In the genomic region with DNA sequence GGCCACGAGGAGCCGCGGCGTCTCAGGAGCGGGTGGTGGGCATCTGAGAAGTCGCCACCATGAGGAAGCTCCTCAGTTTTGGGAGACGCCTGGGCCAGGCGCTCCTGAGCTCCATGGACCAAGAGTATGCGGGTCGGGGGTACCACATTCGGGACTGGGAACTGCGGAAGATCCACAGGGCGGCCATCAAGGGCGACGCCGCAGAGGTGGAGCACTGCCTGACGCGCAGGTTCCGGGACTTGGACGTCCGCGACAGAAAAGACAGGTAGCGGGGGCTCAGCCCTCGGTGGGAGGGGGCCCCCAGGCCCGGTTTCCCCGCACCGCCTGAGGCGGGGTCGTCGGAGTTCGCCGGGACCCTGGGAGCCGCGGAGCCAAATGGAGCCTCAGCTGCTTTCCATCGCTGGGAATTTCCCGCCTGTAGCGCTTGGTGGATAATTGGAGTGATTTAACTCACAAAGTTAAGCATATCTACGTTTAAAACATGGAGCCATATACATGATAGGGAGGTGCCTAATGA, we compare ENCODE assay signal across 8 cellular contexts. TPM values are rescaled to one million over a fixed set of nuclear protein-coding genes. Genes with fewer than 3 reads are reported as not detected.
DNase-seq lines count a peak whose midpoint lies in the region; ATAC-seq and TF ChIP-seq lines count a peak whose summit lies in the region.

No MANE protein-coding gene starts in this region.

- peak; percentile 24 to 48 for DNase-seq in NCI-H524 (lab: John Stamatoyannopoulos, UW)
- DNase-seq in NCI-H524 treated with DMSO at 0.1 percent for 48 hours (lab: John Stamatoyannopoulos, UW), result no peak
- DNase-seq in T follicular helper cell (ENCODE audit: low read depth), result peak; percentile 0
- DNase-seq in erythroblast (lab: John Stamatoyannopoulos, UW), result peak; percentile 67 to 80
- no peak for DNase-seq in progenitor cell of endocrine pancreas (ENCODE audit: low spot score, unreplicated experiment)
- DNase-seq in NCI-H345 treated with DMSO at 0.1 percent for 48 hours (lab: John Stamatoyannopoulos, UW; ENCODE audit: unreplicated experiment), result no peak
- no peak for DNase-seq in HuH-7.5 (ENCODE audit: low spot score)

- no peaks in the 10 kb centered on the region for H3K36me3 Mint-ChIP-seq in progenitor cell of endocrine pancreas (ENCODE audit: insufficient read depth)

- no peak for ATAC-seq in GM18861 (IDR thresholded peaks at IDR 0.05; ENCODE audit: unreplicated experiment)

- peak overlapping the region; percentile 69 for H3K27ac Mint-ChIP-seq in progenitor cell of endocrine pancreas

- peaks cover 12% of the 10 kb centered on the region for H3K4me1 Mint-ChIP-seq in progenitor cell of endocrine pancreas (ENCODE audit: low read depth)

- no peaks in the 10 kb centered on the region for H3K9me3 Mint-ChIP-seq in progenitor cell of endocrine pancreas (ENCODE audit: low read depth)

- TF ChIP-seq POLR2A in erythroblast (IDR thresholded peaks at IDR 0.05; ENCODE audit: low read length), result no peak

- TF ChIP-seq CTCF in progenitor cell of endocrine pancreas (IDR thresholded peaks at IDR 0.05; ENCODE audit: unreplicated experiment), result no peak

- H3K4me3 Mint-ChIP-seq in progenitor cell of endocrine pancreas (ENCODE audit: low read depth), result peak overlapping the region; percentile 81

- H3K27me3 Mint-ChIP-seq in progenitor cell of endocrine pancreas, result peaks cover 39% of the 10 kb centered on the region

RNA-seq across cellular contexts. Expression of gene ANKRD18B, which starts 0.4 kb away (rescaled TPM):
- total RNA-seq in progenitor cell of endocrine pancreas, result 2.3 and 2.9 TPM in 2 replicates

RNA-seq across cellular contexts. Expression of gene NOL6, which starts 50.8 kb away (rescaled TPM):
- 29.6 and 32.7 TPM in 2 replicates for total RNA-seq in progenitor cell of endocrine pancreas

Comparison
In these comparisons a context has a peak if more than half of its experiments do, and no peak if none do; other contexts are left out.
1. DNase-seq: peak in NCI-H524 (2 of 2), T follicular helper cell (single experiment) and erythroblast (2 of 2); none in NCI-H524 treated with DMSO at 0.1 percent for 48 hours (single experiment), progenitor cell of endocrine pancreas (single experiment), NCI-H345 treated with DMSO at 0.1 percent for 48 hours (single experiment) and HuH-7.5 (single experiment).